ENCODE assay signal across 24 cellular contexts in the genomic region with DNA sequence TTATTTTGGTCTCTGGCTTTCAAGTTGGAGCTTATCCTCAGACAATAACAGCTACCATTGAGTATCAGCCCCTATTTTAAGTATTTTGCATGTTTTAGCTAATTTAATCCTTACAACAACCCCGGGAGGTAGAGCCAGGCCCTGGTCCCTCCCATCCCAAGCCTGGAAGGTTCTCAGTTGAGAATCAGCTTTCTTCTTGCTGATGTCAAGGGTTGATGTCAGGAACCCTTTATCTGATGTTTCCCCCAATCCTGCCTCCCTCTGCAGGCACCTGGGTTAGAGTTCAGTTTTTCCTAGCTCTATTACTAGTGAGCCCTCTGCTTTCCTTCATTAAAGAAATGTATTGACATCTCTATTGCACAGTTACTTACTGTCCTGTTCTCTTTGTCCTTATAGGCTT. TPM values are rescaled to one million over a fixed set of nuclear protein-coding genes. Genes with fewer than 3 reads are reported as not detected.
"Had no signal": no experiment of that assay in that cellular context is flagged by ENCODE, and none has a peak within 500 bp of the region (broad histone marks: within the 10 kb centered on the region; RNA-seq: fewer than 3 reads in every experiment).

No MANE protein-coding gene starts in this region.

- H3K4me3 ChIP-seq: esophagus squamous epithelium, spleen, thoracic aorta, upper lobe of left lung had no signal

- H3K27me3 ChIP-seq: esophagus squamous epithelium, spleen, upper lobe of left lung had no signal

- ATAC-seq: activated CD8-positive, alpha-beta memory T cell treated with anti-CD3 and anti-CD28 coated beads, Interleukin-2, amount 10 ng/mL, durations not matched to agents 7 days and 5 days; left ventricle myocardium superior; naive thymus-derived CD8-positive, alpha-beta T cell; stimulated activated naive B cell treated with anti-CD40 and anti-IgM and Interleukin-4, amounts not matched to agents 10 μg/mL and 1 μg/mL and 100 μg/mL, for 72 hours had no signal

- H3K36me3 ChIP-seq: esophagus squamous epithelium, spleen, thoracic aorta, upper lobe of left lung, WERI-Rb-1 had no signal

- H3K27ac ChIP-seq: esophagus squamous epithelium, thoracic aorta, upper lobe of left lung, WERI-Rb-1 had no signal

- DNase-seq: activated CD4-positive, alpha-beta T cell treated with anti-CD3 and anti-CD28 coated beads for 1 hour; activated CD4-positive, alpha-beta T cell treated with anti-CD3 and anti-CD28 coated beads, Interleukin-2, amount 50 U/mL, for 4 hours; activated CD8-positive, alpha-beta memory T cell treated with anti-CD3 and anti-CD28 coated beads, Interleukin-2, amount 10 ng/mL, durations not matched to agents 7 days and 5 days; activated naive CD4-positive, alpha-beta T cell; activated naive CD8-positive, alpha-beta T cell treated with anti-CD3 and anti-CD28 coated beads for 36 hours; amniotic stem cell; dermis blood vessel endothelial cell; effector memory CD4-positive, alpha-beta T cell; esophagus squamous epithelium; immature natural killer cell; kidney glomerular epithelial cell; left ventricle myocardium superior; naive thymus-derived CD8-positive, alpha-beta T cell; nucleus accumbens; posterior cingulate gyrus; spleen; stimulated activated CD4-positive, alpha-beta T cell treated with anti-CD3 and anti-CD28 coated beads, Interleukin-4, amount 100 ng/mL, for 4 hours; stimulated activated naive B cell treated with anti-CD40 and anti-IgM and Interleukin-4, amounts not matched to agents 10 μg/mL and 1 μg/mL and 100 μg/mL, for 72 hours; T-helper 2 cell; upper lobe of left lung; WERI-Rb-1 had no signal

- H3K9me3 Mint-ChIP-seq: activated naive CD8-positive, alpha-beta T cell treated with anti-CD3 and anti-CD28 coated beads for 36 hours; immature natural killer cell; naive thymus-derived CD8-positive, alpha-beta T cell; stimulated activated naive B cell treated with anti-CD40 and anti-IgM and Interleukin-4, amounts not matched to agents 10 μg/mL and 1 μg/mL and 100 μg/mL, for 72 hours had no signal

- H3K36me3 Mint-ChIP-seq: activated CD8-positive, alpha-beta memory T cell treated with anti-CD3 and anti-CD28 coated beads, Interleukin-2, amount 10 ng/mL, durations not matched to agents 7 days and 5 days; activated naive CD8-positive, alpha-beta T cell treated with anti-CD3 and anti-CD28 coated beads for 36 hours; naive thymus-derived CD8-positive, alpha-beta T cell had no signal

- H3K9me3 ChIP-seq: esophagus squamous epithelium, spleen, thoracic aorta, upper lobe of left lung had no signal

- H3K27me3 Mint-ChIP-seq: activated CD8-positive, alpha-beta memory T cell treated with anti-CD3 and anti-CD28 coated beads, Interleukin-2, amount 10 ng/mL, durations not matched to agents 7 days and 5 days; activated naive CD8-positive, alpha-beta T cell treated with anti-CD3 and anti-CD28 coated beads for 36 hours; naive thymus-derived CD8-positive, alpha-beta T cell; stimulated activated naive B cell treated with anti-CD40 and anti-IgM and Interleukin-4, amounts not matched to agents 10 μg/mL and 1 μg/mL and 100 μg/mL, for 72 hours had no signal

- H3K27ac Mint-ChIP-seq: activated CD8-positive, alpha-beta memory T cell treated with anti-CD3 and anti-CD28 coated beads, Interleukin-2, amount 10 ng/mL, durations not matched to agents 7 days and 5 days; immature natural killer cell; stimulated activated naive B cell treated with anti-CD40 and anti-IgM and Interleukin-4, amounts not matched to agents 10 μg/mL and 1 μg/mL and 100 μg/mL, for 72 hours had no signal

- H3K4me3 Mint-ChIP-seq: activated CD8-positive, alpha-beta memory T cell treated with anti-CD3 and anti-CD28 coated beads, Interleukin-2, amount 10 ng/mL, durations not matched to agents 7 days and 5 days; activated naive CD8-positive, alpha-beta T cell treated with anti-CD3 and anti-CD28 coated beads for 36 hours; immature natural killer cell; naive thymus-derived CD8-positive, alpha-beta T cell; stimulated activated naive B cell treated with anti-CD40 and anti-IgM and Interleukin-4, amounts not matched to agents 10 μg/mL and 1 μg/mL and 100 μg/mL, for 72 hours had no signal

RNA-seq across cellular contexts. Expression of a gene that starts 36.0 kb away (rescaled TPM):
- total RNA-seq: dermis blood vessel endothelial cell, esophagus squamous epithelium, left ventricle myocardium superior, mesenteric fat pad, renal cortical epithelial cell had no signal
